Comparison of ENCODE assay signal across 30 cellular contexts in genomic region chr11:30455025-30455424, GRCh38.
"Had no signal": no experiment of that assay in that cellular context is flagged by ENCODE, and none has a peak within 500 bp of the region (broad histone marks: within the 10 kb centered on the region; RNA-seq: fewer than 3 reads in every experiment).

No MANE protein-coding gene starts in this region.

- H3K4me3 ChIP-seq: K562 had no signal

- H3K27ac ChIP-seq: brain microvascular endothelial cell, WERI-Rb-1 had no signal

- ATAC-seq: activated CD8-positive, alpha-beta T cell treated with anti-CD3 and anti-CD28 coated beads for 36 hours; activated T-cell treated with anti-CD3 and anti-CD28 coated beads, Interleukin-2, amount 50 U/mL, for 72 hours; activated T-helper 17 cell treated with anti-CD3 and anti-CD28 coated beads, Interleukin-2, amount 50 U/mL, for 72 hours; K562; Panc1; SK-N-SH treated with all-trans-retinoic acid at 6 μM for 48 hours had no signal

- H3K27me3 ChIP-seq: brain microvascular endothelial cell had no signal

- H3K36me3 ChIP-seq: brain microvascular endothelial cell had no signal

- DNase-seq: activated CD4-positive, alpha-beta T cell treated with anti-CD3 and anti-CD28 coated beads, Interleukin-2, amount 10 ng/mL, durations not matched to agents 24 days and 14 days; activated CD4-positive, alpha-beta T cell treated with anti-CD3 and anti-CD28 coated beads, Interleukin-2, amount 50 U/mL, for 4 hours; activated CD8-positive, alpha-beta T cell treated with anti-CD3 and anti-CD28 coated beads for 36 hours; activated effector memory CD4-positive, alpha-beta T cell treated with anti-CD3 and anti-CD28 coated beads, Interleukin-2, amount 50 U/mL, for 16 hours; activated naive CD4-positive, alpha-beta T cell; activated naive CD4-positive, alpha-beta T cell treated with anti-CD3 and anti-CD28 coated beads, Interleukin-2, amount 50 U/mL, for 16 hours; activated naive CD8-positive, alpha-beta T cell treated with anti-CD3 and anti-CD28 coated beads for 36 hours; activated T-cell treated with anti-CD3 and anti-CD28 coated beads, Interleukin-2, amount 50 U/mL, for 1 hour; activated T-cell treated with anti-CD3 and anti-CD28 coated beads, Interleukin-2, amount 50 U/mL, for 72 hours; amniotic stem cell; aorta; brain microvascular endothelial cell; NCI-H1092 treated with DMSO at 0.1 percent for 48 hours; NCI-H1417 treated with DMSO at 0.1 percent for 48 hours; NCI-H187 treated with DMSO at 0.1 percent for 48 hours; NCI-H2081; NCI-H2171 treated with DMSO at 0.1 percent for 48 hours; NCI-H2227 treated with DMSO at 0.1 percent for 48 hours; NCI-H446 treated with DMSO at 0.1 percent for 48 hours; NCI-H524; SIG-M5; SW 1271; T-helper 1 cell; T-helper 2 cell; T-helper 9 cell; WERI-Rb-1 had no signal
